Comparison of ENCODE assay signal across 21 cellular contexts in genomic region chr6:2949121-2949520, GRCh38. TPM values are rescaled to one million over a fixed set of nuclear protein-coding genes. Genes with fewer than 3 reads are reported as not detected.
DNase-seq lines count a peak whose midpoint lies in the region; ATAC-seq and TF ChIP-seq lines count a peak whose summit lies in the region.
"Had no signal": no experiment of that assay in that cellular context is flagged by ENCODE, and none has a peak within 500 bp of the region (broad histone marks: within the 10 kb centered on the region; RNA-seq: fewer than 3 reads in every experiment).

No MANE protein-coding gene starts in this region.

- intact Hi-C loops in Right ventricle myocardium inferior (cut with DNase I) (no loop called here), stomach (cut with DNase I; ENCODE audit: low total_unique reads) (loop anchor here (10.0 kb wide), 1 partner anchor 164 kb away; no protein-coding TSS in a partner anchor)

- peaks cover 44% of the 10 kb centered on the region for H3K4me1 Mint-ChIP-seq in endodermal cell

- H3K9me3 ChIP-seq in cardiac muscle cell (ENCODE audit: low read depth) = no peaks in the 10 kb centered on the region
- no peaks in the 10 kb centered on the region for H3K9me3 ChIP-seq in endodermal cell (ENCODE audit: control insufficient read depth, low read length)
- H3K9me3 ChIP-seq in stomach = no peaks in the 10 kb centered on the region
- H3K9me3 ChIP-seq: Peyer's patch had no signal

- no peak overlapping the region for H3K4me3 Mint-ChIP-seq in endodermal cell

- no peaks in the 10 kb centered on the region for H3K36me3 ChIP-seq in cardiac muscle cell
- peaks cover 26% of the 10 kb centered on the region for H3K36me3 ChIP-seq in endodermal cell (ENCODE audit: control insufficient read depth, insufficient read depth, low read length)
- peaks cover 19 to 73% (median 63%) of the 10 kb centered on the region in 4 donors for H3K36me3 ChIP-seq in stomach

- TF ChIP-seq POLR2A in stomach (IDR thresholded peaks at IDR 0.05) = no peak

- H3K27me3 ChIP-seq in cardiac muscle cell (no peaks in the 10 kb centered on the region), endodermal cell (ENCODE audit: control insufficient read depth, insufficient read depth, low read length, poor library complexity, severe bottlenecking) (no peaks in the 10 kb centered on the region), stomach (no peaks in the 10 kb centered on the region)
- H3K27me3 ChIP-seq: Peyer's patch had no signal

- DNase-seq in cardiac muscle cell (ENCODE audit: low read depth in 1 of 2, low spot score in 1 of 2) = no peak
- no peak for DNase-seq in Right ventricle myocardium inferior (ENCODE audit: missing footprints)
- peak; percentile 28 for DNase-seq in endodermal cell
- peak; percentile 7 for DNase-seq in mucosa of gallbladder (ENCODE audit: low spot score)
- DNase-seq in stomach = peak; percentile 20
- DNase-seq in LoVo (ENCODE audit: low spot score) = no peak
- no peak for DNase-seq in effector CD4-positive, alpha-beta T cell
- DNase-seq: COR-L47, DMS153, HCEC 1CT, Karpas-422, MM.1S, NCI-H1092 treated with DMSO at 0.1 percent for 48 hours, NCI-H1694, NCI-H2107, NCI-H2227 treated with DMSO at 0.1 percent for 48 hours, NCI-H524, SHP77 had no signal

- peaks cover 28% of the 10 kb centered on the region for H3K4me1 ChIP-seq in cardiac muscle cell (ENCODE audit: low read depth)
- no peaks in the 10 kb centered on the region for H3K4me1 ChIP-seq in endodermal cell (ENCODE audit: control insufficient read depth, insufficient read depth, low read length)
- peaks cover 8 to 22% (median 14%) of the 10 kb centered on the region in 4 donors for H3K4me1 ChIP-seq in stomach

- peaks cover 18% of the 10 kb centered on the region for H3K27me3 Mint-ChIP-seq in endodermal cell (ENCODE audit: insufficient read depth)

- TF ChIP-seq CTCF in cardiac muscle cell (IDR thresholded peaks at IDR 0.05; ENCODE audit: low read depth, low read length) (no peak), endodermal cell (conservative IDR thresholded peaks at IDR 0.05) (no peak), stomach (IDR thresholded peaks at IDR 0.05) (no peak)

- H3K4me3 ChIP-seq in cardiac muscle cell (no peak overlapping the region), endodermal cell (ENCODE audit: low read length) (no peak overlapping the region), stomach (no peak overlapping the region)
- H3K4me3 ChIP-seq: Peyer's patch had no signal

- WGBS in endodermal cell (ENCODE audit: insufficient coverage in 1 of 2, insufficient read length in 1 of 2), 2 experiments = 94 to 98% methylated on average over 9 to 12 of the region's 12 CpGs
- 93 to 96% (median 94%) methylated on average over 12 of the region's 12 CpGs for WGBS in stomach, 5 donors

- H3K9ac ChIP-seq in endodermal cell (ENCODE audit: extremely low read depth, low read length, poor library complexity, severe bottlenecking) = no peak overlapping the region

- H3K27ac Mint-ChIP-seq in endodermal cell = no peak overlapping the region

- H3K36me3 Mint-ChIP-seq in endodermal cell (ENCODE audit: low read depth) = peaks cover 60% of the 10 kb centered on the region

- TF ChIP-seq EP300 in stomach (IDR thresholded peaks at IDR 0.05) = no peak

- no peak for ATAC-seq in Right ventricle myocardium inferior
- ATAC-seq in GM19351 (IDR thresholded peaks at IDR 0.05; ENCODE audit: unreplicated experiment) = no peak

- no peaks in the 10 kb centered on the region for H3K9me3 Mint-ChIP-seq in endodermal cell

- H3K27ac ChIP-seq in cardiac muscle cell = peak overlapping the region; percentile 31
- no peak overlapping the region for H3K27ac ChIP-seq in endodermal cell (ENCODE audit: low read depth, low read length)
- no peak overlapping the region for H3K27ac ChIP-seq in stomach
- H3K27ac ChIP-seq: C4-2B, Peyer's patch had no signal

RNA-seq across cellular contexts. Expression of gene SERPINB6, which starts 22.2 kb away (rescaled TPM):
- 83.4 and 122 TPM in 2 replicates for total RNA-seq in cardiac muscle cell
- 91.8 and 118 TPM in 2 replicates for polyA plus RNA-seq in cardiac muscle cell
- total RNA-seq in Right ventricle myocardium inferior = 275 TPM
- total RNA-seq in endodermal cell = 100 to 1,000 TPM; 128 to 150 TPM
- polyA plus RNA-seq in endodermal cell (2013, experiment 1 of 2) = 39.0 TPM
- 39.4 TPM for polyA plus RNA-seq in endodermal cell (2013, experiment 2 of 2)
- 141 TPM for total RNA-seq in mucosa of gallbladder
- total RNA-seq in stomach = 100 to 1,000 TPM in 4 of 5 donors, 10 to 100 TPM in 1; 79.1 to 208 (median 160) TPM
- polyA plus RNA-seq in stomach = 100 to 1,000 TPM in 2 of 3 donors, 10 to 100 TPM in 1; 93.1 to 281 (median 144) TPM

RNA-seq across cellular contexts. Expression of gene SERPINB9, which starts 46.0 kb away (rescaled TPM):
- total RNA-seq in cardiac muscle cell (4.5 and 5.4 TPM in 2 replicates), Right ventricle myocardium inferior (3.2 TPM), endodermal cell (100 to 1,000 TPM; 192 to 390 TPM), mucosa of gallbladder (11.8 TPM), stomach (1 to 10 TPM in 3 of 5 donors, under 1 TPM in 1, not detected in 1; 0.58 to 9.4 (median 2.8) TPM)
- polyA plus RNA-seq in cardiac muscle cell (5.3 and 6.6 TPM in 2 replicates), stomach (1 to 10 TPM; 2.0 to 3.5 (median 2.1) TPM)
- 39.8 TPM for polyA plus RNA-seq in endodermal cell (2013, experiment 1 of 2)
- polyA plus RNA-seq in endodermal cell (2013, experiment 2 of 2) = 48.5 TPM

RNA-seq across cellular contexts. Expression of gene NQO2, which starts 50.6 kb away (rescaled TPM):
- total RNA-seq in cardiac muscle cell = 38.7 and 42.7 TPM in 2 replicates
- polyA plus RNA-seq in cardiac muscle cell = 92.8 and 103 TPM in 2 replicates
- total RNA-seq in Right ventricle myocardium inferior = 57.5 TPM
- 100 to 1,000 TPM in 1 of 2 donors, 10 to 100 TPM in 1; 50.8 to 199 TPM for total RNA-seq in endodermal cell
- polyA plus RNA-seq in endodermal cell (2013, experiment 1 of 2) = 46.8 TPM
- 40.7 TPM for polyA plus RNA-seq in endodermal cell (2013, experiment 2 of 2)
- total RNA-seq in mucosa of gallbladder = 35.0 TPM
- 10 to 100 TPM in 1 of 5 donors, 1 to 10 TPM in 2, under 1 TPM in 1, not detected in 1; 0.87 to 35.5 (median 5.5) TPM for total RNA-seq in stomach
- polyA plus RNA-seq in stomach = 10 to 100 TPM; 28.3 to 43.1 (median 41.9) TPM

Comparison
In these comparisons a context has a peak if more than half of its experiments do, and no peak if none do; other contexts are left out.
1. DNase-seq: peak in endodermal cell (single experiment), mucosa of gallbladder (single experiment) and stomach (single experiment); none in cardiac muscle cell (0 of 2), Right ventricle myocardium inferior (single experiment), LoVo (single experiment) and effector CD4-positive, alpha-beta T cell (single experiment).
2. RNA of gene SERPINB9, which starts 46.0 kb away (total RNA-seq): 192 to 390 TPM in endodermal cell; 11.8 TPM in mucosa of gallbladder (single experiment), 4.5 to 5.4 TPM in cardiac muscle cell, 3.2 TPM in Right ventricle myocardium inferior (single experiment) and 0.58 to 9.4 TPM in stomach; every median in the first group is over 10 times any median in the second.